Comparison of ENCODE assay signal across 18 cellular contexts in the genomic region with DNA sequence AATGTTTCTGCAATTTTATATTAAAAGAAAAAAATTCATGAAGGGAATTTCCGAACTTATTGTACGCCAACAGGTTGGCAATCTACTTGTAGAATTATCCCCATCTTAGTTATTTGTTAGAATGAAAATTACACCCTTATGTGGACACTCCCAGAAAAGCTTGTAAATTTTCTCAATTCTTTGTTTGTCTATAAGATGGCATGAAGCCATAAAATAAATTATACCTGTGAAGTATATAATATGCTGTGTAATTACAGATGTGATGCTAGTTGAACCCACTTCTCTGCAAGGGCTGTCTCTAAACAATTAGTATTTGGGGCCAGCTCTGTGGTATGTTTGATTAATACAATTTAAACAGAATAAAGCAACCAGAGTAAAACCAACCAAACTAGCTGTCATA.
"Had no signal": no experiment of that assay in that cellular context is flagged by ENCODE, and none has a peak within 500 bp of the region (broad histone marks: within the 10 kb centered on the region; RNA-seq: fewer than 3 reads in every experiment).

No MANE protein-coding gene starts in this region.

- H3K4me3 Mint-ChIP-seq: endodermal cell, natural killer cell, neural crest cell had no signal

- H3K9me3 Mint-ChIP-seq: natural killer cell had no signal

- H3K9me3 ChIP-seq: right atrium auricular region, sigmoid colon, thoracic aorta, transverse colon had no signal

- H3K36me3 ChIP-seq: heart left ventricle, right atrium auricular region, sigmoid colon, stomach, thoracic aorta, transverse colon had no signal

- DNase-seq: dermis blood vessel endothelial cell; effector CD4-positive, alpha-beta T cell; endodermal cell; erythroblast; heart left ventricle; hippocampal formation; mammary epithelial cell; natural killer cell; sigmoid colon; stimulated activated CD4-positive, alpha-beta T cell treated with anti-CD3 and anti-CD28 coated beads, Interleukin-2, amount 100 ng/mL, for 24 hours; stimulated activated naive CD4-positive, alpha-beta T cell; stomach; substantia nigra; transverse colon had no signal

- H3K4me1 ChIP-seq: heart left ventricle, right atrium auricular region, sigmoid colon, stomach had no signal

- H3K36me3 Mint-ChIP-seq: natural killer cell had no signal

- H3K4me3 ChIP-seq: heart left ventricle, right atrium auricular region, sigmoid colon, skin epidermis, stomach, thoracic aorta, transverse colon had no signal

- H3K27ac Mint-ChIP-seq: endodermal cell, natural killer cell had no signal

- ATAC-seq: heart left ventricle, natural killer cell had no signal

- H3K4me1 Mint-ChIP-seq: endodermal cell, natural killer cell, neural crest cell had no signal
